ENCODE assay signal across 9 cellular contexts in the genomic region with DNA sequence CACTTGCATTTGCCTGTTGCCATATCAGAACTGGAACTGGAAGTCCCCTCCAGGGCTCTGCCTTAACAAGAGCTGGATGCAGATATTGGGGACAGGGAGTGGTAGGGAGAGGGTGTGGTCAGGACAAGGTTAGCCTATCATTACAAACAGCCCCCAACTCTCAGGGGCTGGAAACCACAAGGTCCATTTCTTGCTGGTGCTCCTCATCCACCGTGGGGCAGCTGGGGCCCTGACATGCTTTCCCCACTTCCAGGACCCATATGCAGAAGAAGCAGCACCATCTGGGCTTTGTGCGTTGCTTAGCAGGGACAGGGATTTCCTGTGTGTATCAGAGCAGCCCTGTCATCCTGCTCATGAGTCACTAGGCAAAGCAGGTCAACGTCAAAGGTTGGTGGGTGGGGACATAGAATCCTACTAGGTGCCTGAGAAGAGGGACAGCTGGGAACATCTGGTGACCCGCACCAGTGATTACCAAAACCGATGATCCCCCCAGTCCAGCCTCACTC. TPM values are rescaled to one million over a fixed set of nuclear protein-coding genes. Genes with fewer than 3 reads are reported as not detected.
DNase-seq lines count a peak whose midpoint lies in the region; ATAC-seq, FAIRE-seq and TF ChIP-seq lines count a peak whose summit lies in the region.
"Had no signal": no experiment of that assay in that cellular context is flagged by ENCODE, and none has a peak within 500 bp of the region (broad histone marks: within the 10 kb centered on the region; RNA-seq: fewer than 3 reads in every experiment).

No MANE protein-coding gene starts in this region.

- ATAC-seq in GM18907 (IDR thresholded peaks at IDR 0.05; ENCODE audit: unreplicated experiment) (peak; percentile 91), HG03060 (IDR thresholded peaks at IDR 0.05; ENCODE audit: low read depth, unreplicated experiment) (peak; percentile 94)

- no peak for FAIRE-seq in bronchial epithelial cell (lab: Jason Lieb, UNC)

- H3K36me3 ChIP-seq in bronchial epithelial cell (ENCODE audit: control insufficient read depth, insufficient read depth, low read length): no peaks in the 10 kb centered on the region
- H3K36me3 ChIP-seq: adrenal gland had no signal

- no peak overlapping the region for H3K4me3 ChIP-seq in bronchial epithelial cell (ENCODE audit: low read depth, low read length)
- H3K4me3 ChIP-seq: adrenal gland had no signal

- DNase-seq in A172 (ENCODE audit: low spot score) (peak; percentile 81), SW480 (ENCODE audit: low spot score) (peak; percentile 54), bronchial epithelial cell (ENCODE audit: low read depth) (peak; percentile 87), inferior parietal cortex (ENCODE audit: extremely low spot score) (no peak), NOMO-1 treated with dmso at 0.1 percent for 144 hours (lab: John Stamatoyannopoulos, UW; ENCODE audit: unreplicated experiment) (no peak)
- peak in 2 of 3 experiments; percentile 14 to 17 for DNase-seq in stimulated activated CD4-positive, alpha-beta T cell treated with anti-CD3 and anti-CD28 coated beads, TNF-alpha, amount 100 ng/mL, for 4 hours (ENCODE audit: low read depth in 3 of 3)

- H3K27me3 ChIP-seq in bronchial epithelial cell (ENCODE audit: control insufficient read depth, insufficient read depth, low read length): peaks cover 1% of the 10 kb centered on the region
- H3K27me3 ChIP-seq: adrenal gland had no signal

- no peak for TF ChIP-seq CTCF in bronchial epithelial cell (IDR thresholded peaks at IDR 0.05; ENCODE audit: insufficient read depth, low read length, severe bottlenecking)

RNA-seq across cellular contexts. Expression of a gene that starts 26.9 kb away (rescaled TPM):
- 0.28 and 2.0 TPM in 2 replicates for total RNA-seq in A172 (2014; rRNA removed; shearing (Covaris generic))
- total RNA-seq in bronchial epithelial cell: 0.90 and 1.1 TPM in 2 replicates

Comparison
In these comparisons a context has a peak if more than half of its experiments do, and no peak if none do; other contexts are left out.
1. DNase-seq: peak in A172 (single experiment), SW480 (single experiment), bronchial epithelial cell (single experiment) and stimulated activated CD4-positive, alpha-beta T cell treated with anti-CD3 and anti-CD28 coated beads, TNF-alpha, amount 100 ng/mL, for 4 hours (2 of 3); none in inferior parietal cortex (single experiment) and NOMO-1 treated with dmso at 0.1 percent for 144 hours (single experiment).